8 cellular contexts compared by ENCODE assay signal in genomic region chr17:19363114-19363438, GRCh38. TPM values are rescaled to one million over a fixed set of nuclear protein-coding genes. Genes with fewer than 3 reads are reported as not detected.
A peak's percentile ranks its signal among the peaks of the same experiment; 100 is the strongest.
DNase-seq lines count a peak whose midpoint lies in the region; ATAC-seq and TF ChIP-seq lines count a peak whose summit lies in the region.

No MANE protein-coding gene starts in this region.

- H3K4me3 Mint-ChIP-seq in dendritic cell treated with granulocyte-macrophage colony-stimulating factor and Interleukin-4, amounts not matched to agents 40 ng/mL and 50 ng/mL, for 4 days, result peak overlapping the region; percentile 76
- peak overlapping the region; percentile 87 to 93 (median 91) for H3K4me3 Mint-ChIP-seq in nephron

- H3K36me3 Mint-ChIP-seq in dendritic cell treated with granulocyte-macrophage colony-stimulating factor and Interleukin-4, amounts not matched to agents 40 ng/mL and 50 ng/mL, for 4 days (ENCODE audit: low read depth), result no peaks in the 10 kb centered on the region
- H3K36me3 Mint-ChIP-seq in nephron (ENCODE audit: low read depth), result peaks cover 3% of the 10 kb centered on the region

- intact Hi-C loops in dendritic cell treated with granulocyte-macrophage colony-stimulating factor and Interleukin-4, amounts not matched to agents 40 ng/mL and 50 ng/mL, for 4 days (cut with micrococcal nuclease), result loop anchor here (1.0 to 5.0 kb wide), 4 partner anchors 84 to 403 kb away; no protein-coding TSS in a partner anchor

- H3K4me1 Mint-ChIP-seq in dendritic cell treated with granulocyte-macrophage colony-stimulating factor and Interleukin-4, amounts not matched to agents 40 ng/mL and 50 ng/mL, for 4 days (ENCODE audit: low read depth), result no peaks in the 10 kb centered on the region
- H3K4me1 Mint-ChIP-seq in nephron, result peaks cover 55% of the 10 kb centered on the region

- POLR2A ChIA-PET in BJ (lab: Charles Lee), result no interaction called here

- no peaks in the 10 kb centered on the region for H3K9me3 Mint-ChIP-seq in dendritic cell treated with granulocyte-macrophage colony-stimulating factor and Interleukin-4, amounts not matched to agents 40 ng/mL and 50 ng/mL, for 4 days
- no peaks in the 10 kb centered on the region for H3K9me3 Mint-ChIP-seq in nephron

- H3K27me3 ChIP-seq in BJ (ENCODE audit: control insufficient read depth, insufficient read depth, low read length), result no peaks in the 10 kb centered on the region

- CTCF ChIA-PET in BJ (lab: Yijun Ruan, JAX), result interaction anchor here (0.5 to 5.9 kb wide), 42 partner anchors 8 to 443 kb away, joined by 3 to 178 read pairs (median 6); partner anchors contain the start of gene MAPK7

- TF ChIP-seq CTCF in BJ (IDR thresholded peaks at IDR 0.05; ENCODE audit: insufficient read depth, low read depth, low read length) (no peak), NB4 (IDR thresholded peaks at IDR 0.05; ENCODE audit: low read depth, low read length) (no peak), nephron (IDR thresholded peaks at IDR 0.05; ENCODE audit: unreplicated experiment in 3 of 3) (peak in 2 of 3 experiments; percentile 25 to 47)

- no peak for TF ChIP-seq POLR2A in NB4 (IDR thresholded peaks at IDR 0.05; ENCODE audit: extremely low read depth, insufficient read length)

- H3K4me3 ChIP-seq in BJ (ENCODE audit: low read depth, low read length) (peak overlapping the region; percentile 56; the same call in 1 of the 2 replicates), NB4 (ENCODE audit: low read depth, low read length) (peak overlapping the region; percentile 71)

- H3K36me3 ChIP-seq in BJ (ENCODE audit: control insufficient read depth, insufficient read depth, low read length), result peaks cover 1% of the 10 kb centered on the region; the same call in 1 of the 2 replicates

- H3K27ac Mint-ChIP-seq in dendritic cell treated with granulocyte-macrophage colony-stimulating factor and Interleukin-4, amounts not matched to agents 40 ng/mL and 50 ng/mL, for 4 days, result peak overlapping the region; percentile 53
- H3K27ac Mint-ChIP-seq in nephron, result peak overlapping the region; percentile 85 to 95 (median 92)

- H3K27me3 Mint-ChIP-seq in dendritic cell treated with granulocyte-macrophage colony-stimulating factor and Interleukin-4, amounts not matched to agents 40 ng/mL and 50 ng/mL, for 4 days, result peaks cover 62% of the 10 kb centered on the region
- no peaks in the 10 kb centered on the region for H3K27me3 Mint-ChIP-seq in nephron (ENCODE audit: low read depth)

- ATAC-seq in GM18511 (IDR thresholded peaks at IDR 0.05; ENCODE audit: unreplicated experiment) (no peak), HG02678 (IDR thresholded peaks at IDR 0.05; ENCODE audit: unreplicated experiment) (no peak), HG03175 (IDR thresholded peaks at IDR 0.05; ENCODE audit: unreplicated experiment) (no peak)

- DNase-seq in BJ (ENCODE audit: low read depth), result no peak
- no peak for DNase-seq in NB4 (ENCODE audit: low read depth)
- DNase-seq in NCI-H2227 (lab: John Stamatoyannopoulos, UW; ENCODE audit: unreplicated experiment), result no peak

RNA-seq across cellular contexts. Expression of gene B9D1, which starts 0.6 kb away (rescaled TPM):
- polyA plus RNA-seq in BJ (2011; rRNA removed), result 43.3 and 55.8 TPM in 2 replicates
- 10.3 and 24.5 TPM in 2 replicates for polyA minus RNA-seq in BJ (2011; rRNA and poly(A)+ RNA removed)

RNA-seq across cellular contexts. Expression of gene MAPK7, which starts 15.2 kb away (rescaled TPM):
- 6.0 and 10.7 TPM in 2 replicates for polyA plus RNA-seq in BJ (2011; rRNA removed)
- 22.8 and 39.5 TPM in 2 replicates for polyA minus RNA-seq in BJ (2011; rRNA and poly(A)+ RNA removed)

RNA-seq across cellular contexts. Expression of gene MFAP4, which starts 23.9 kb away (rescaled TPM):
- 62.1 and 86.8 TPM in 2 replicates for polyA plus RNA-seq in BJ (2011; rRNA removed)
- 30.4 and 39.1 TPM in 2 replicates for polyA minus RNA-seq in BJ (2011; rRNA and poly(A)+ RNA removed)

RNA-seq across cellular contexts. Expression of gene RNF112, which starts 48.0 kb away (rescaled TPM):
- 0.60 and 0.70 TPM in 2 replicates for polyA plus RNA-seq in BJ (2011; rRNA removed)
- polyA minus RNA-seq in BJ (2011; rRNA and poly(A)+ RNA removed), result 0.33 TPM in 1 of 2 replicates, not detected in the other

Comparison
In these comparisons a context has a peak if more than half of its experiments do, and no peak if none do; other contexts are left out.
1. CTCF ChIP-seq: peak in nephron (2 of 3); none in BJ (single experiment) and NB4 (single experiment).